8 cellular contexts compared by ENCODE assay signal in genomic region chr1:16913866-16914662, GRCh38. TPM values are rescaled to one million over a fixed set of nuclear protein-coding genes. Genes with fewer than 3 reads are reported as not detected.
A peak's percentile ranks its signal among the peaks of the same experiment; 100 is the strongest.
DNase-seq lines count a peak whose midpoint lies in the region; ATAC-seq, FAIRE-seq and TF ChIP-seq lines count a peak whose summit lies in the region.

No MANE protein-coding gene starts in this region.

- H3K36me3 Mint-ChIP-seq in T-helper 1 cell treated with Interleukin-12 subunit alpha and Interleukin-12 subunit beta and Interleukin-4 antibody, amounts not matched to agents 30 μg/mL and 1 μg/mL, for 36 hours (ENCODE audit: low read depth): no peaks in the 10 kb centered on the region

- peak overlapping the region; percentile 45 for H3K27ac Mint-ChIP-seq in T-helper 1 cell treated with Interleukin-12 subunit alpha and Interleukin-12 subunit beta and Interleukin-4 antibody, amounts not matched to agents 30 μg/mL and 1 μg/mL, for 36 hours

- peaks cover 0 to 20% of the 10 kb centered on the region in 2 donors for H3K4me1 ChIP-seq in right atrium auricular region

- TF ChIP-seq CTCF in right atrium auricular region (IDR thresholded peaks at IDR 0.05): peak in 1 of 2 donors; percentile 45

- peak; percentile 87 for DNase-seq in GM12891 (ENCODE audit: insufficient read length, low spot score)
- DNase-seq in NCI-H1694 treated with DMSO at 0.1 percent for 48 hours (lab: John Stamatoyannopoulos, UW): peak; percentile 77
- peak; percentile 90 for DNase-seq in right atrium auricular region (ENCODE audit: low spot score)
- DNase-seq in pulmonary artery endothelial cell (ENCODE audit: low read depth, low spot score): peak; percentile 92
- DNase-seq in urothelium cell line (ENCODE audit: low spot score): peak; percentile 100

- no peak for TF ChIP-seq POLR2A in GM12891 (IDR thresholded peaks at IDR 0.05; ENCODE audit: low read depth, low read length)

- H3K27ac ChIP-seq in angular gyrus (ENCODE audit: low read depth, low read length) (peak overlapping the region; percentile 97), right atrium auricular region (peak overlapping the region; percentile 83 to 87)

- peaks cover 25% of the 10 kb centered on the region for H3K4me1 Mint-ChIP-seq in T-helper 1 cell treated with Interleukin-12 subunit alpha and Interleukin-12 subunit beta and Interleukin-4 antibody, amounts not matched to agents 30 μg/mL and 1 μg/mL, for 36 hours (ENCODE audit: low read depth)

- H3K4me3 ChIP-seq in right atrium auricular region: peak overlapping the region; percentile 95 to 98

- peak overlapping the region; percentile 85 for H3K4me3 Mint-ChIP-seq in T-helper 1 cell treated with Interleukin-12 subunit alpha and Interleukin-12 subunit beta and Interleukin-4 antibody, amounts not matched to agents 30 μg/mL and 1 μg/mL, for 36 hours

- peaks cover 13% of the 10 kb centered on the region for H3K27me3 Mint-ChIP-seq in T-helper 1 cell treated with Interleukin-12 subunit alpha and Interleukin-12 subunit beta and Interleukin-4 antibody, amounts not matched to agents 30 μg/mL and 1 μg/mL, for 36 hours (ENCODE audit: low read depth)

- no peaks in the 10 kb centered on the region for H3K9me3 ChIP-seq in right atrium auricular region

- no peaks in the 10 kb centered on the region for H3K36me3 ChIP-seq in right atrium auricular region

- FAIRE-seq in GM12891 (lab: Jason Lieb, UNC) (peak; percentile 85), urothelium cell line (lab: Jason Lieb, UNC) (peak; percentile 50)

- no peaks in the 10 kb centered on the region for H3K9me3 Mint-ChIP-seq in T-helper 1 cell treated with Interleukin-12 subunit alpha and Interleukin-12 subunit beta and Interleukin-4 antibody, amounts not matched to agents 30 μg/mL and 1 μg/mL, for 36 hours

- peak; percentile 79 for ATAC-seq in HG02884 (IDR thresholded peaks at IDR 0.05; ENCODE audit: unreplicated experiment)

- no peaks in the 10 kb centered on the region for H3K27me3 ChIP-seq in right atrium auricular region

TF ChIP-seq in GM12891, 5 proteins besides CTCF, POLR2A, EP300 and RAD21:
- TF ChIP-seq POLR2AphosphoS5 (IDR thresholded peaks at IDR 0.05; ENCODE audit: low read depth, low read length): no peak
- TF ChIP-seq PAX5 (IDR thresholded peaks at IDR 0.05; ENCODE audit: insufficient read depth, low read length, severe bottlenecking): no peak
- no peak for TF ChIP-seq POU2F2 (IDR thresholded peaks at IDR 0.05; ENCODE audit: low read depth, low read length)
- TF ChIP-seq SPI1 (IDR thresholded peaks at IDR 0.05; ENCODE audit: low read depth, low read length): no peak
- no peak for TF ChIP-seq TAF1 (IDR thresholded peaks at IDR 0.05; ENCODE audit: low read depth, low read length)
TF ChIP-seq in GM12891: peak in this region for 0.

RNA-seq across cellular contexts. Expression of gene CROCC, which starts 7.7 kb away (rescaled TPM):
- polyA plus RNA-seq in GM12891 (2012; ENCODE audit: low read depth, missing spikeins): 2.3 TPM
- total RNA-seq in right atrium auricular region (10 to 100 TPM; 10.0 to 11.7 TPM), pulmonary artery endothelial cell (18.5 and 20.6 TPM in 2 replicates)

RNA-seq across cellular contexts. Expression of gene RNU1-2, which starts 18.3 kb away (rescaled TPM):
- 40.8 TPM for polyA plus RNA-seq in GM12891 (2012; ENCODE audit: low read depth, missing spikeins)
- total RNA-seq in right atrium auricular region (not detected), pulmonary artery endothelial cell (under 0.01 TPM in 2 replicates)

Comparison
In these comparisons a context has a peak if more than half of its experiments do, and no peak if none do; other contexts are left out.
1. Peak in every context shown above with its lines: DNase-seq, ATAC-seq, H3K4me3 ChIP-seq and H3K27ac ChIP-seq.